Comparison of ENCODE assay signal across 8 cellular contexts in the genomic region with DNA sequence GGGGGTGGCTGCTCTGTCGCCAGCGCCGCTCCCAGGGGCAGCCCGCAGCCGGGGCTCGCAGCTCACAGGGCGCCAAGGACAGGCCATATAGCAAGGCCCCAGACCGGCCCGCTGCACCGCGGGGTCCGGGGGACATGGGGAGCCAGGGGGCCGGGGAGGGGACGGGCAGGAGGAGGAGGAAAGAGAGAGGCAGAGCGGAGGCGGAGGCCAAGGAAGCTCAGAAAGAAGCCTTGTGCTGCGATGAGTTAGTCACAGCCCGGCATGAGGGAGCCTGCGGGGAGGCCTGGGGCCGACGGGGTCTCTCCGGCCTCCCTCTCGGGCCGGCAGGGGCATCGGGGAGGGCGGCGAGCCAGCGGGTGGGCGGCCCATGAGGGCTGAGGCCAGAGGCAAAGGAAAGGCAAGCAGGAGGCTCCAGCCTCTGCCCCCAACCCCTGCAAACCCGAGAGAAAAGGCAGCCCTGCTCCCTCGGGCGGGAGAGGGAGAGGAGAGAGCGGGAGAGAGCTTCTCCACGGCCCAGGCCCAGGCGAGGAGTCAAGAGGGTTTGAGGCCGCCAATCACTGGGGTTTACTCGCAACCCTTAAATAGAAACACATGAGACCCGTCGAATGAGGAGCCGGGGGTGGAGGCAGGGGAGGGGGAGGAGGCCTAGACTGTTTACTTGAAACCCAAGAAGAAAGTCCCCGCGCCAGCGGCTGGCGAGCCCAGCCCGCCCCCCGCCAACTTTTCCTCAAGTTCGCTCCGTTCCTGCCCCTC.
A peak's percentile ranks its signal among the peaks of the same experiment; 100 is the strongest.
DNase-seq lines count a peak whose midpoint lies in the region; ATAC-seq and TF ChIP-seq lines count a peak whose summit lies in the region.

No MANE protein-coding gene starts in this region.

- H3K9me3 ChIP-seq in lung (ENCODE audit: control insufficient read depth in 2 of 2, insufficient read depth in 1 of 2, low read length in 1 of 2), result no peaks in the 10 kb centered on the region

- no peaks in the 10 kb centered on the region for H3K27me3 Mint-ChIP-seq in stimulated activated naive CD8-positive, alpha-beta T cell treated with anti-CD3 and anti-CD28 coated beads, Interleukin-15, Interleukin-2, amounts not matched to agents 100 ng/mL and 50 ng/mL, for 24 hours

- no peaks in the 10 kb centered on the region for H3K36me3 Mint-ChIP-seq in stimulated activated naive CD8-positive, alpha-beta T cell treated with anti-CD3 and anti-CD28 coated beads, Interleukin-15, Interleukin-2, amounts not matched to agents 100 ng/mL and 50 ng/mL, for 24 hours (ENCODE audit: low read depth)

- H3K4me1 Mint-ChIP-seq in stimulated activated naive CD8-positive, alpha-beta T cell treated with anti-CD3 and anti-CD28 coated beads, Interleukin-15, Interleukin-2, amounts not matched to agents 100 ng/mL and 50 ng/mL, for 24 hours (ENCODE audit: low read depth), result peaks cover 9% of the 10 kb centered on the region

- ATAC-seq in lung (ENCODE audit: insufficient read depth, low FRiP score), result peak; percentile 76

- H3K4me3 ChIP-seq in Jurkat, Clone E6-1 (ENCODE audit: low read length), result peak overlapping the region; percentile 81
- H3K4me3 ChIP-seq in lung, result peak overlapping the region; percentile 80

- H3K4me1 ChIP-seq in lung (ENCODE audit: control insufficient read depth in 2 of 2, insufficient read depth in 2 of 2, low read length in 2 of 2), result peaks cover 0 to 13% of the 10 kb centered on the region in 2 donors

- peak overlapping the region; percentile 88 to 91 for H3K27ac ChIP-seq in lung (ENCODE audit: low read depth in 1 of 2, low read length in 1 of 2)

- H3K4me3 Mint-ChIP-seq in stimulated activated naive CD8-positive, alpha-beta T cell treated with anti-CD3 and anti-CD28 coated beads, Interleukin-15, Interleukin-2, amounts not matched to agents 100 ng/mL and 50 ng/mL, for 24 hours, result peak overlapping the region; percentile 86

- 46 to 74% methylated on average over 40 to 48 of the region's 48 CpGs for WGBS in lung, 2 donors

- H3K27ac Mint-ChIP-seq in stimulated activated naive CD8-positive, alpha-beta T cell treated with anti-CD3 and anti-CD28 coated beads, Interleukin-15, Interleukin-2, amounts not matched to agents 100 ng/mL and 50 ng/mL, for 24 hours, result no peak overlapping the region

- DNase-seq in COLO829 (ENCODE audit: low spot score), result peak; percentile 55
- peak; percentile 78 for DNase-seq in Jurkat, Clone E6-1 (ENCODE audit: low read depth, low spot score)
- DNase-seq in activated CD4-positive, alpha-beta T cell treated with anti-CD3 and anti-CD28 coated beads for 1 hour, result peak; percentile 26
- peak; percentile 77 for DNase-seq in ecto neural progenitor cell (ENCODE audit: low spot score)
- peak; percentile 84 for DNase-seq in lung (ENCODE audit: low spot score)
- no peak for DNase-seq in NCI-H526 (lab: John Stamatoyannopoulos, UW)
- DNase-seq in NCI-H1930 (lab: John Stamatoyannopoulos, UW), result no peak

- H3K9me3 Mint-ChIP-seq in stimulated activated naive CD8-positive, alpha-beta T cell treated with anti-CD3 and anti-CD28 coated beads, Interleukin-15, Interleukin-2, amounts not matched to agents 100 ng/mL and 50 ng/mL, for 24 hours, result no peaks in the 10 kb centered on the region

- TF ChIP-seq CTCF in lung (IDR thresholded peaks at IDR 0.05; ENCODE audit: control extremely low read depth, extremely low read depth), result no peak

- peaks cover 0 to 10% of the 10 kb centered on the region in 2 donors for H3K36me3 ChIP-seq in lung (ENCODE audit: control insufficient read depth in 2 of 2, insufficient read depth in 2 of 2, low read length in 2 of 2)

- H3K27me3 ChIP-seq in lung (ENCODE audit: control insufficient read depth, insufficient read depth), result no peaks in the 10 kb centered on the region

Comparison
In these comparisons a context has a peak if more than half of its experiments do, and no peak if none do; other contexts are left out.
1. DNase-seq: peak in COLO829 (single experiment), Jurkat, Clone E6-1 (single experiment), activated CD4-positive, alpha-beta T cell treated with anti-CD3 and anti-CD28 coated beads for 1 hour (single experiment), ecto neural progenitor cell (single experiment) and lung (single experiment); none in NCI-H526 (0 of 2) and NCI-H1930 (0 of 2).